ENCODE assay signal across 3 cellular contexts in genomic region chr9:112011051-112011620, GRCh38.
TF ChIP-seq lines count a peak whose summit lies in the region.

No MANE protein-coding gene starts in this region.

TF ChIP-seq in A549, 52 proteins besides CTCF, POLR2A, EP300 and RAD21:
- TF ChIP-seq CEBPB (IDR thresholded peaks at IDR 0.05) (no peak), ZSCAN20 (CRISPR knock-in tag; IDR thresholded peaks at IDR 0.05) (no peak), CBX8 (IDR thresholded peaks at IDR 0.05) (no peak), FOSL2 (IDR thresholded peaks at IDR 0.05) (no peak), FOSL2 (CRISPR knock-in tag; IDR thresholded peaks at IDR 0.05) (no peak), HES2 (IDR thresholded peaks at IDR 0.05) (no peak)

TF ChIP-seq in IMR-90, 13 proteins besides CTCF, POLR2A, EP300 and RAD21:
- TF ChIP-seq USF2 (IDR thresholded peaks at IDR 0.05; ENCODE audit: low read depth, low read length) (no peak), CHD1 (IDR thresholded peaks at IDR 0.05; ENCODE audit: low read depth, low read length) (no peak), FOS (IDR thresholded peaks at IDR 0.05; ENCODE audit: low read depth, low read length) (no peak), RCOR1 (IDR thresholded peaks at IDR 0.05; ENCODE audit: insufficient replicate concordance, low read length) (no peak), MAZ (IDR thresholded peaks at IDR 0.05; ENCODE audit: borderline replicate concordance, low read depth, low read length) (no peak), BHLHE40 (IDR thresholded peaks at IDR 0.05; ENCODE audit: low read depth, low read length) (no peak), RFX5 (IDR thresholded peaks at IDR 0.05; ENCODE audit: low read depth, low read length) (no peak), NFE2L2 (IDR thresholded peaks at IDR 0.05; ENCODE audit: low read depth, low read length) (no peak), SMC3 (IDR thresholded peaks at IDR 0.05; ENCODE audit: low read depth, low read length) (no peak), ELK1 (IDR thresholded peaks at IDR 0.05; ENCODE audit: borderline replicate concordance, low read depth, low read length) (no peak), MXI1 (IDR thresholded peaks at IDR 0.05; ENCODE audit: borderline replicate concordance, low read depth, low read length) (no peak), CEBPB (IDR thresholded peaks at IDR 0.05; ENCODE audit: low read depth, low read length) (no peak), MAFK (IDR thresholded peaks at IDR 0.05; ENCODE audit: low read depth, low read length) (no peak)

TF ChIP-seq in GM12878, 131 proteins besides CTCF, POLR2A, EP300 and RAD21:
- no peak for TF ChIP-seq CBX5 (IDR thresholded peaks at IDR 0.05; ENCODE audit: low read depth)
